Comparison of ENCODE assay signal across 25 cellular contexts in genomic region chr7:142916508-142916907, GRCh38. TPM values are rescaled to one million over a fixed set of nuclear protein-coding genes. Genes with fewer than 3 reads are reported as not detected.
"Had no signal": no experiment of that assay in that cellular context is flagged by ENCODE, and none has a peak within 500 bp of the region (broad histone marks: within the 10 kb centered on the region; RNA-seq: fewer than 3 reads in every experiment).

No MANE protein-coding gene starts in this region.

- H3K4me3 ChIP-seq: colonic mucosa, hepatocyte, left ventricle myocardium inferior, lung, prostate gland, right lobe of liver, tibial nerve, upper lobe of right lung had no signal

- H3K36me3 ChIP-seq: colonic mucosa, left ventricle myocardium inferior, prostate gland, right lobe of liver, tibial nerve, upper lobe of right lung had no signal

- H3K9me3 ChIP-seq: colonic mucosa, left ventricle myocardium inferior, prostate gland, right lobe of liver, tibial nerve, upper lobe of right lung had no signal

- H3K9ac ChIP-seq: parathyroid adenoma had no signal

- H3K36me3 Mint-ChIP-seq: stimulated activated effector memory CD8-positive, alpha-beta T cell treated with anti-CD3 and anti-CD28 coated beads, Interleukin-12 subunit alpha, Interleukin-12 subunit beta, amount 100 ng/mL, for 72 hours had no signal

- H3K27me3 ChIP-seq: colonic mucosa, hepatocyte, right lobe of liver, tibial nerve had no signal

- H3K4me1 Mint-ChIP-seq: nephron; stimulated activated effector memory CD8-positive, alpha-beta T cell treated with anti-CD3 and anti-CD28 coated beads, Interleukin-12 subunit alpha, Interleukin-12 subunit beta, amount 100 ng/mL, for 72 hours had no signal

- H3K27ac ChIP-seq: colonic mucosa, hepatocyte, left ventricle myocardium inferior, parathyroid adenoma, prostate gland, right lobe of liver, tibial nerve, upper lobe of right lung had no signal

- DNase-seq: colonic mucosa; dermis blood vessel endothelial cell; foreskin melanocyte; head of caudate nucleus; left ventricle myocardium inferior; mesenchymal stem cell; midbrain; retina; stimulated activated CD4-positive, alpha-beta T cell treated with anti-CD3 and anti-CD28 coated beads, Interleukin-4, amount 100 ng/mL, for 1 hour; stimulated activated CD8-positive, alpha-beta memory T cell treated with anti-CD3 and anti-CD28 coated beads, Interleukin-4, amount 100 ng/mL, for 48 hours; upper lobe of right lung had no signal

- H3K4me3 Mint-ChIP-seq: nephron; stimulated activated effector memory CD8-positive, alpha-beta T cell treated with anti-CD3 and anti-CD28 coated beads, Interleukin-12 subunit alpha, Interleukin-12 subunit beta, amount 100 ng/mL, for 72 hours; stimulated activated naive CD8-positive, alpha-beta T cell treated with anti-CD3 and anti-CD28 coated beads, Interleukin-15, Interleukin-2, amounts not matched to agents 100 ng/mL and 50 ng/mL, for 24 hours had no signal

- H2AFZ ChIP-seq: hepatocyte, parathyroid adenoma had no signal

- H3K27ac Mint-ChIP-seq: nephron; stimulated activated effector memory CD8-positive, alpha-beta T cell treated with anti-CD3 and anti-CD28 coated beads, Interleukin-12 subunit alpha, Interleukin-12 subunit beta, amount 100 ng/mL, for 72 hours; stimulated activated naive CD8-positive, alpha-beta T cell treated with anti-CD3 and anti-CD28 coated beads, Interleukin-15, Interleukin-2, amounts not matched to agents 100 ng/mL and 50 ng/mL, for 24 hours had no signal

- H3K9me3 Mint-ChIP-seq: nephron; stimulated activated effector memory CD8-positive, alpha-beta T cell treated with anti-CD3 and anti-CD28 coated beads, Interleukin-12 subunit alpha, Interleukin-12 subunit beta, amount 100 ng/mL, for 72 hours; stimulated activated naive CD8-positive, alpha-beta T cell treated with anti-CD3 and anti-CD28 coated beads, Interleukin-15, Interleukin-2, amounts not matched to agents 100 ng/mL and 50 ng/mL, for 24 hours had no signal

- H3K4me1 ChIP-seq: colonic mucosa, left ventricle myocardium inferior, parathyroid adenoma, right lobe of liver, tibial nerve, upper lobe of right lung had no signal

- ATAC-seq: right lobe of liver; stimulated activated effector memory CD8-positive, alpha-beta T cell treated with anti-CD3 and anti-CD28 coated beads, Interleukin-12 subunit alpha, Interleukin-12 subunit beta, amount 100 ng/mL, for 72 hours; upper lobe of right lung had no signal

- H3K4me2 ChIP-seq: hepatocyte had no signal

RNA-seq across cellular contexts. Expression of gene TRPV5, which starts 17.0 kb away (rescaled TPM):
- total RNA-seq: colonic mucosa, dermis blood vessel endothelial cell, endothelial cell of umbilical vein, hepatocyte, left ventricle myocardium inferior, lung, omental fat pad, prostate gland, right lobe of liver, temporal lobe, upper lobe of right lung had no signal
- polyA plus RNA-seq: endothelial cell of umbilical vein, esophagus, hepatocyte had no signal

RNA-seq across cellular contexts. Expression of gene LLCFC1, which starts 22.8 kb away (rescaled TPM):
- total RNA-seq: cerebellum, colonic mucosa, dermis blood vessel endothelial cell, endothelial cell of umbilical vein, hepatocyte, left ventricle myocardium inferior, lung, omental fat pad, right lobe of liver, temporal lobe, tibial nerve, upper lobe of right lung had no signal
- polyA plus RNA-seq: endothelial cell of umbilical vein, esophagus, hepatocyte had no signal

RNA-seq across cellular contexts. Expression of gene TRPV6, which starts 31.0 kb away (rescaled TPM):
- total RNA-seq: dermis blood vessel endothelial cell, endothelial cell of umbilical vein, left ventricle myocardium inferior had no signal
- polyA plus RNA-seq: endothelial cell of umbilical vein had no signal

RNA-seq across cellular contexts. Expression of gene KEL, which starts 45.7 kb away (rescaled TPM):
- total RNA-seq: dermis blood vessel endothelial cell had no signal
